27 cellular contexts compared by ENCODE assay signal in genomic region chr16:13909069-13909468, GRCh38.
"Had no signal": no experiment of that assay in that cellular context is flagged by ENCODE, and none has a peak within 500 bp of the region (broad histone marks: within the 10 kb centered on the region; RNA-seq: fewer than 3 reads in every experiment).

No MANE protein-coding gene starts in this region.

- H2AFZ ChIP-seq: hepatocyte, neural progenitor cell had no signal

- H3K36me3 ChIP-seq: adrenal gland, brain microvascular endothelial cell, lower lobe of right lung, neural progenitor cell, tibial nerve had no signal

- H3K27me3 ChIP-seq: adrenal gland, brain microvascular endothelial cell, hepatocyte, neural progenitor cell had no signal

- H3K9me3 ChIP-seq: adrenal gland had no signal

- H3K9ac ChIP-seq: neural progenitor cell had no signal

- DNase-seq: activated CD4-positive, alpha-beta T cell treated with anti-CD3 and anti-CD28 coated beads for 48 hours; activated CD4-positive, alpha-beta T cell treated with anti-CD3 and anti-CD28 coated beads, Interleukin-2, amount 50 U/mL, for 48 hours; activated CD8-positive, alpha-beta memory T cell treated with anti-CD3 and anti-CD28 coated beads for 24 hours; activated effector memory CD4-positive, alpha-beta T cell treated with anti-CD3 and anti-CD28 coated beads, Interleukin-2, amount 50 U/mL, for 16 hours; activated naive CD4-positive, alpha-beta T cell treated with anti-CD3 and anti-CD28 coated beads for 36 hours; activated naive CD8-positive, alpha-beta T cell treated with anti-CD3 and anti-CD28 coated beads for 36 hours; activated T-cell treated with anti-CD3 and anti-CD28 coated beads, Interleukin-2, amount 50 U/mL, for 1 hour; adrenal gland; aorta; brain microvascular endothelial cell; foreskin melanocyte; kidney; lower lobe of right lung; mesendoderm; natural killer cell; occipital lobe; stimulated activated CD4-positive, alpha-beta T cell treated with anti-CD3 and anti-CD28 coated beads, Interleukin-12 subunit alpha, Interleukin-12 subunit beta, amount 100 ng/mL, for 4 hours; stimulated activated CD4-positive, alpha-beta T cell treated with anti-CD3 and anti-CD28 coated beads, Interleukin-4, amount 100 ng/mL, for 1 hour; stimulated activated naive CD8-positive, alpha-beta T cell treated with anti-CD3 and anti-CD28 coated beads, Interleukin-15, Interleukin-2, amounts not matched to agents 100 U/mL and 50 U/mL, for 24 hours; T-helper 1 cell had no signal

- H3K4me2 ChIP-seq: neural progenitor cell had no signal

- H3K4me1 ChIP-seq: lower lobe of right lung, neural progenitor cell, tibial nerve had no signal

- H3K79me2 ChIP-seq: hepatocyte had no signal

- ATAC-seq: activated CD4-positive, CD25-positive, alpha-beta regulatory T cell treated with anti-CD3 and anti-CD28 coated beads, Interleukin-2, amount 50 U/mL, for 24 hours; natural killer cell; sciatic nerve; stimulated activated naive CD8-positive, alpha-beta T cell treated with anti-CD3 and anti-CD28 coated beads, Interleukin-15, Interleukin-2, amounts not matched to agents 100 U/mL and 50 U/mL, for 24 hours had no signal

- H3K4me3 ChIP-seq: adrenal gland, hepatocyte, lower lobe of right lung, neural progenitor cell, skin epidermis, tibial nerve had no signal

- H3K27ac ChIP-seq: brain microvascular endothelial cell, lower lobe of right lung, neural progenitor cell, skin epidermis, tibial nerve, VCaP had no signal
